ENCODE assay signal across 1 cellular context in genomic region chr3:67462185-67462584, GRCh38.
TF ChIP-seq lines count a peak whose summit lies in the region.

No MANE protein-coding gene starts in this region.

TF ChIP-seq in endothelial cell of umbilical vein, 7 proteins besides CTCF, POLR2A, EP300 and RAD21:
- TF ChIP-seq EZH2 (IDR thresholded peaks at IDR 0.05; ENCODE audit: borderline replicate concordance, low read depth, low read length, severe bottlenecking) = no peak
- no peak for TF ChIP-seq GATA2 (IDR thresholded peaks at IDR 0.05; ENCODE audit: insufficient read depth, insufficient read length, low read depth, low read length)
- TF ChIP-seq POLR2AphosphoS5 (IDR thresholded peaks at IDR 0.05; ENCODE audit: insufficient read depth, low read depth, low read length) = no peak
- TF ChIP-seq JUN (IDR thresholded peaks at IDR 0.05; ENCODE audit: borderline replicate concordance, insufficient read depth, insufficient read length, low read depth) = no peak
- TF ChIP-seq MAX (IDR thresholded peaks at IDR 0.05; ENCODE audit: insufficient read depth, insufficient read length) = no peak
- no peak for TF ChIP-seq MYC (IDR thresholded peaks at IDR 0.05; ENCODE audit: low read depth, low read length)
- no peak for TF ChIP-seq FOS (IDR thresholded peaks at IDR 0.05; ENCODE audit: borderline replicate concordance, insufficient read depth, low read length)
